In genomic region chr17:44956076-44956475, GRCh38 we compare ENCODE assay signal across 22 cellular contexts. TPM values are rescaled to one million over a fixed set of nuclear protein-coding genes. Genes with fewer than 3 reads are reported as not detected.
DNase-seq lines count a peak whose midpoint lies in the region; ATAC-seq and TF ChIP-seq lines count a peak whose summit lies in the region.
"Had no signal": no experiment of that assay in that cellular context is flagged by ENCODE, and none has a peak within 500 bp of the region (broad histone marks: within the 10 kb centered on the region; RNA-seq: fewer than 3 reads in every experiment).

No MANE protein-coding gene starts in this region.

- TF ChIP-seq CTCF in neural progenitor cell (IDR thresholded peaks at IDR 0.05), result no peak

- no peaks in the 10 kb centered on the region for H3K36me3 Mint-ChIP-seq in neural progenitor cell
- no peaks in the 10 kb centered on the region for H3K36me3 Mint-ChIP-seq in stimulated activated naive B cell treated with anti-CD40 and anti-IgM and Interleukin-4, amounts not matched to agents 10 μg/mL and 1 μg/mL and 100 μg/mL, for 72 hours
- H3K36me3 Mint-ChIP-seq: CD14-positive monocyte had no signal

- H3K27me3 Mint-ChIP-seq in neural progenitor cell (ENCODE audit: insufficient read depth, low read depth), result peaks cover 22% of the 10 kb centered on the region
- H3K27me3 Mint-ChIP-seq in stimulated activated naive B cell treated with anti-CD40 and anti-IgM and Interleukin-4, amounts not matched to agents 10 μg/mL and 1 μg/mL and 100 μg/mL, for 72 hours, result peaks cover 37 to 62% of the 10 kb centered on the region in 2 donors

- no peak overlapping the region for H3K4me3 ChIP-seq in neural progenitor cell
- H3K4me3 ChIP-seq: GM23338, SJSA1 had no signal

- H3K9me3 ChIP-seq in neural progenitor cell (ENCODE audit: low read depth), result no peaks in the 10 kb centered on the region
- H3K9me3 ChIP-seq: SJSA1 had no signal

- no peaks in the 10 kb centered on the region for H3K27me3 ChIP-seq in neural progenitor cell
- H3K27me3 ChIP-seq: SJSA1 had no signal

- no peaks in the 10 kb centered on the region for H4K20me1 ChIP-seq in neural progenitor cell (ENCODE audit: low read depth)

- H3K4me2 ChIP-seq in neural progenitor cell, result no peak overlapping the region
- H3K4me2 ChIP-seq: GM23338 had no signal

- peak overlapping the region; percentile 43 for H3K4me3 Mint-ChIP-seq in neural progenitor cell
- H3K4me3 Mint-ChIP-seq in stimulated activated naive B cell treated with anti-CD40 and anti-IgM and Interleukin-4, amounts not matched to agents 10 μg/mL and 1 μg/mL and 100 μg/mL, for 72 hours, result no peak overlapping the region
- H3K4me3 Mint-ChIP-seq: CD14-positive monocyte, GM23338 had no signal

- no peak overlapping the region for H3K9ac ChIP-seq in neural progenitor cell

- peaks cover 11% of the 10 kb centered on the region for H3K4me1 Mint-ChIP-seq in neural progenitor cell
- H3K4me1 Mint-ChIP-seq in stimulated activated naive B cell treated with anti-CD40 and anti-IgM and Interleukin-4, amounts not matched to agents 10 μg/mL and 1 μg/mL and 100 μg/mL, for 72 hours, result peaks cover 6 to 12% of the 10 kb centered on the region in 2 donors

- H3K4me1 ChIP-seq in neural progenitor cell, result no peaks in the 10 kb centered on the region
- H3K4me1 ChIP-seq: SJSA1 had no signal

- H3K79me2 ChIP-seq in neural progenitor cell (ENCODE audit: low read depth), result no peaks in the 10 kb centered on the region

- no peaks in the 10 kb centered on the region for H3K36me3 ChIP-seq in neural progenitor cell
- H3K36me3 ChIP-seq: SJSA1 had no signal

- H3F3A ChIP-seq in neural progenitor cell (ENCODE audit: low read depth), result no peaks in the 10 kb centered on the region

- H3K27ac ChIP-seq in neural progenitor cell, result no peak overlapping the region
- H3K27ac ChIP-seq: HL-60, RWPE1, SJSA1 had no signal

- no peak overlapping the region for H2AFZ ChIP-seq in neural progenitor cell (replicated peaks)
- H2AFZ ChIP-seq: GM23338 had no signal

- DNase-seq in amniotic epithelial cell (ENCODE audit: low read depth) (peak; percentile 91), epidermal melanocyte (ENCODE audit: insufficient read length, low spot score) (peak; percentile 9), neural progenitor cell (ENCODE audit: low spot score) (no peak), NCI-H82 (lab: John Stamatoyannopoulos, UW) (no peak)
- DNase-seq in stimulated activated naive B cell treated with anti-CD40 and anti-IgM and Interleukin-4, amounts not matched to agents 10 μg/mL and 1 μg/mL and 100 μg/mL, for 72 hours, result no peak
- DNase-seq in stimulated activated CD4-positive, alpha-beta T cell treated with anti-CD3 and anti-CD28 coated beads, Interleukin-4, amount 100 ng/mL, for 24 hours, result no peak
- DNase-seq: ACHN, AML-193, COR-L47, KBM-7, NCI-H1417 treated with DMSO at 0.1 percent for 48 hours, NCI-H2029, NCI-H2171, NCI-H446 treated with DMSO at 0.1 percent for 48 hours, NCI-H748 treated with DMSO at 0.1 percent for 48 hours had no signal

- H3K9me3 Mint-ChIP-seq in neural progenitor cell, result no peaks in the 10 kb centered on the region
- no peaks in the 10 kb centered on the region for H3K9me3 Mint-ChIP-seq in stimulated activated naive B cell treated with anti-CD40 and anti-IgM and Interleukin-4, amounts not matched to agents 10 μg/mL and 1 μg/mL and 100 μg/mL, for 72 hours
- H3K9me3 Mint-ChIP-seq: GM23338 had no signal

- peak overlapping the region; percentile 76 for H3K27ac Mint-ChIP-seq in neural progenitor cell
- H3K27ac Mint-ChIP-seq in stimulated activated naive B cell treated with anti-CD40 and anti-IgM and Interleukin-4, amounts not matched to agents 10 μg/mL and 1 μg/mL and 100 μg/mL, for 72 hours, result peak overlapping the region; percentile 56
- H3K27ac Mint-ChIP-seq: GM23338 had no signal

- no peak for ATAC-seq in stimulated activated naive B cell treated with anti-CD40 and anti-IgM and Interleukin-4, amounts not matched to agents 10 μg/mL and 1 μg/mL and 100 μg/mL, for 72 hours (replicated peaks)
- ATAC-seq in activated CD4-positive, CD25-positive, alpha-beta regulatory T cell treated with anti-CD3 and anti-CD28 coated beads, Interleukin-2, amount 50 U/mL, for 24 hours, result no peak
- ATAC-seq: GM23338, HCT116 had no signal

RNA-seq across cellular contexts. Expression of gene KIF18B, which starts 8.5 kb away (rescaled TPM):
- total RNA-seq in neural progenitor cell (ENCODE audit: low replicate concordance), result 15.1 and 46.0 TPM in 2 replicates

RNA-seq across cellular contexts. Expression of gene C1QL1, which starts 12.0 kb away (rescaled TPM):
- total RNA-seq in neural progenitor cell (ENCODE audit: low replicate concordance), result 4.7 TPM in 1 of 2 replicates, not detected in the other

RNA-seq across cellular contexts. Expression of gene GFAP, which starts 40.8 kb away (rescaled TPM):
- total RNA-seq in neural progenitor cell (ENCODE audit: low replicate concordance), result 0.45 and 0.46 TPM in 2 replicates
- total RNA-seq: SJSA1 had no signal

RNA-seq across cellular contexts. Expression of gene EFTUD2, which starts 56.8 kb away (rescaled TPM):
- total RNA-seq in neural progenitor cell (ENCODE audit: low replicate concordance), result 114 and 185 TPM in 2 replicates

Comparison
In these comparisons a context has a peak if more than half of its experiments do, and no peak if none do; other contexts are left out.
1. DNase-seq: peak in amniotic epithelial cell (single experiment) and epidermal melanocyte (single experiment); none in neural progenitor cell (single experiment), stimulated activated naive B cell treated with anti-CD40 and anti-IgM and Interleukin-4, amounts not matched to agents 10 μg/mL and 1 μg/mL and 100 μg/mL, for 72 hours (single experiment), stimulated activated CD4-positive, alpha-beta T cell treated with anti-CD3 and anti-CD28 coated beads, Interleukin-4, amount 100 ng/mL, for 24 hours (single experiment) and NCI-H82 (single experiment).